ENCODE assay signal across 8 cellular contexts in the genomic region with DNA sequence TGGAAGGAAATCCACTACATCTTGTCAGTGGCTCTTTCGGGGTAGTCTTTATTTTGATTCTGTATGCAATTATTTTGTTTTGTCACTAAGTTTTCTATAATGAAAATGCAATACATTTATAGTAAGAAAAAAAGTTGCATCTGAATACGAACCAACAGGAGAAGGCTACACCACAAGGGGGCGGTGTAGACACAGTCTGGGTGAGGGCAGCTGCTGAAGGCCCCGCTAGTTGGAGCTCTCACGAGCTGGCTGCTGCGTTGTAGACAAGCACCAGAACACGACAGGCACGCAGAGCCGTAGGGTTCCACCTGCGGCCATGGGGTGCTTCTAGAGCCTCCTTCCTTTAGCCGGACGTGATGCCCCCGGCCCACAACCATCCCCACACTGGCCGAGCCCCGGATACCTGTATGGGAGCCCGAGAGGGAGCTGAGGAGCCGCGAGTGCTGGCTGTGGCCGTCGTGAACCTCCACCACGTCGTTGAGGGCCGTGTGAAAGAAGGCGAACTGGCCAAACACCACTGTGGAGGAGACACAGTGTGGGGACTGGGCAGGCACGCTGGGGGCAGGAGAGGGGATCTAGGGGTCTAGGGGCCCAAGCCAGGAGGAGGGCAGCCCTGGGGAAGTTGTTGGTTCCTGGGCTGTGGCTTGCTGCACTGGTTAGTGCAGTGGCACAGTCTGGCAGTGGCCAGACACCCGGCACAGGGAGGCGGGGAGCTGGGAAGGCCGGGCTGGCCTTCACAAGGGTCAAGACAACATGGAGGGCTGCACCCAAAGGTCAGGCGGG.
DNase-seq lines count a peak whose midpoint lies in the region; ATAC-seq and TF ChIP-seq lines count a peak whose summit lies in the region.

No MANE protein-coding gene starts in this region.

- WGBS in endodermal cell (ENCODE audit: insufficient coverage in 1 of 2, insufficient read length in 1 of 2), 2 experiments, result 54 to 97% methylated on average over 3 to 29 of the region's 29 CpGs

- H3K9me3 ChIP-seq in endodermal cell (ENCODE audit: control insufficient read depth, low read length), result no peaks in the 10 kb centered on the region

- peak; percentile 98 for TF ChIP-seq CTCF in GM10248 (IDR thresholded peaks at IDR 0.05; ENCODE audit: control extremely low read depth, extremely low read depth, low read depth, missing control alignments)
- TF ChIP-seq CTCF in endodermal cell (conservative IDR thresholded peaks at IDR 0.05), result peak; percentile 100

- no peaks in the 10 kb centered on the region for H3K9me3 Mint-ChIP-seq in endodermal cell

- no peak for ATAC-seq in HG03045 (IDR thresholded peaks at IDR 0.05; ENCODE audit: unreplicated experiment)

- H3K27ac ChIP-seq in endodermal cell (ENCODE audit: low read depth, low read length), result no peak overlapping the region

- H3K27me3 Mint-ChIP-seq in endodermal cell (ENCODE audit: insufficient read depth), result peaks cover 22% of the 10 kb centered on the region

- H3K36me3 ChIP-seq in endodermal cell (ENCODE audit: control insufficient read depth, insufficient read depth, low read length), result no peaks in the 10 kb centered on the region

- POLR2A ChIA-PET in GM10248 (lab: Yijun Ruan, JAX), result no interaction called here

- no peak overlapping the region for H3K4me3 Mint-ChIP-seq in endodermal cell

- H3K36me3 Mint-ChIP-seq in endodermal cell (ENCODE audit: low read depth), result peaks cover 2% of the 10 kb centered on the region

- H3K4me1 ChIP-seq in endodermal cell (ENCODE audit: control insufficient read depth, insufficient read depth, low read length), result no peaks in the 10 kb centered on the region

- peak; percentile 84 for DNase-seq in GM10248 (ENCODE audit: extremely low spot score)
- DNase-seq in HS-5 (ENCODE audit: low read depth), result peak; percentile 29
- DNase-seq in NOMO-1 treated with DMSO at 0.1 percent for 48 hours (lab: John Stamatoyannopoulos, UW; ENCODE audit: unreplicated experiment), result peak; percentile 84
- DNase-seq in activated CD8-positive, alpha-beta memory T cell treated with anti-CD3 and anti-CD28 coated beads for 24 hours, result peak; percentile 93
- DNase-seq in endodermal cell, result peak; percentile 97
- DNase-seq in mesenteric fat pad (ENCODE audit: low spot score), result peak; percentile 91
- peak; percentile 56 to 75 for DNase-seq in stimulated activated CD8-positive, alpha-beta memory T cell treated with anti-CD3 and anti-CD28 coated beads, Interleukin-2, amount 100 ng/mL, for 1 hour (ENCODE audit: low read depth in 2 of 2)

- peaks cover 7% of the 10 kb centered on the region for H3K4me1 Mint-ChIP-seq in endodermal cell

- H3K4me3 ChIP-seq in endodermal cell (ENCODE audit: low read length), result no peak overlapping the region

- peaks cover 9% of the 10 kb centered on the region for H3K27me3 ChIP-seq in endodermal cell (ENCODE audit: control insufficient read depth, insufficient read depth, low read length, poor library complexity, severe bottlenecking)

- CTCF ChIA-PET in GM10248 (lab: Yijun Ruan, JAX), result interaction anchor here (0.6 to 3.9 kb wide), 37 partner anchors 9 to 1110 kb away, joined by 3 to 33 read pairs (median 4); no protein-coding TSS in a partner anchor

- no peak overlapping the region for H3K27ac Mint-ChIP-seq in endodermal cell

- no peak overlapping the region for H3K9ac ChIP-seq in endodermal cell (ENCODE audit: extremely low read depth, low read length, poor library complexity, severe bottlenecking)

Comparison
In these comparisons a context has a peak if more than half of its experiments do, and no peak if none do; other contexts are left out.
1. DNase-seq: peak in every context shown above with its lines; median percentile 97 in endodermal cell; 93 in activated CD8-positive, alpha-beta memory T cell treated with anti-CD3 and anti-CD28 coated beads for 24 hours; 91 in mesenteric fat pad; 84 in GM10248; 84 in NOMO-1 treated with DMSO at 0.1 percent for 48 hours; 66 in stimulated activated CD8-positive, alpha-beta memory T cell treated with anti-CD3 and anti-CD28 coated beads, Interleukin-2, amount 100 ng/mL, for 1 hour; 29 in HS-5.